ENCODE assay signal across 8 cellular contexts in genomic region chr17:81712468-81713003, GRCh38.
DNase-seq lines count a peak whose midpoint lies in the region; ATAC-seq and TF ChIP-seq lines count a peak whose summit lies in the region.

No MANE protein-coding gene starts in this region.

- no peaks in the 10 kb centered on the region for H3K9me3 Mint-ChIP-seq in stimulated activated naive CD8-positive, alpha-beta T cell treated with anti-CD3 and anti-CD28 coated beads, Interleukin-15, Interleukin-2, amounts not matched to agents 100 ng/mL and 50 ng/mL, for 24 hours

- peak overlapping the region; percentile 94 for H3K4me3 Mint-ChIP-seq in stimulated activated naive CD8-positive, alpha-beta T cell treated with anti-CD3 and anti-CD28 coated beads, Interleukin-15, Interleukin-2, amounts not matched to agents 100 ng/mL and 50 ng/mL, for 24 hours

- peaks cover 30% of the 10 kb centered on the region for H3K4me1 Mint-ChIP-seq in stimulated activated naive CD8-positive, alpha-beta T cell treated with anti-CD3 and anti-CD28 coated beads, Interleukin-15, Interleukin-2, amounts not matched to agents 100 ng/mL and 50 ng/mL, for 24 hours (ENCODE audit: low read depth)

- H3K27ac ChIP-seq in neutrophil = no peak overlapping the region

- H3K4me1 ChIP-seq in neutrophil (ENCODE audit: control insufficient read depth in 1 of 2, insufficient read depth in 1 of 2, low read depth in 1 of 2, low read length in 1 of 2) = peaks cover 39 to 42% of the 10 kb centered on the region in 2 experiments

- H3K9me3 ChIP-seq in neutrophil = no peaks in the 10 kb centered on the region

- H3K27me3 Mint-ChIP-seq in stimulated activated naive CD8-positive, alpha-beta T cell treated with anti-CD3 and anti-CD28 coated beads, Interleukin-15, Interleukin-2, amounts not matched to agents 100 ng/mL and 50 ng/mL, for 24 hours = no peaks in the 10 kb centered on the region

- H3K27ac Mint-ChIP-seq in stimulated activated naive CD8-positive, alpha-beta T cell treated with anti-CD3 and anti-CD28 coated beads, Interleukin-15, Interleukin-2, amounts not matched to agents 100 ng/mL and 50 ng/mL, for 24 hours = peak overlapping the region; percentile 87

- H3K36me3 Mint-ChIP-seq in stimulated activated naive CD8-positive, alpha-beta T cell treated with anti-CD3 and anti-CD28 coated beads, Interleukin-15, Interleukin-2, amounts not matched to agents 100 ng/mL and 50 ng/mL, for 24 hours (ENCODE audit: low read depth) = peaks cover 5% of the 10 kb centered on the region

- no peak for TF ChIP-seq CTCF in fibroblast of pulmonary artery (IDR thresholded peaks at IDR 0.05; ENCODE audit: low read length, missing control alignments)
- no peak for TF ChIP-seq CTCF in neutrophil (IDR thresholded peaks at IDR 0.05)

- H3K27me3 ChIP-seq in neutrophil = no peaks in the 10 kb centered on the region

- no peak for DNase-seq in stimulated activated naive CD8-positive, alpha-beta T cell treated with anti-CD3 and anti-CD28 coated beads, Interleukin-15, Interleukin-2, amounts not matched to agents 100 U/mL and 50 U/mL, for 24 hours
- DNase-seq in SW480 (ENCODE audit: low spot score) (peak; percentile 63), fibroblast of pulmonary artery (ENCODE audit: low read depth) (peak; percentile 17), superior temporal gyrus (ENCODE audit: extremely low spot score) (no peak)
- DNase-seq in stimulated activated CD4-positive, alpha-beta T cell treated with anti-CD3 and anti-CD28 coated beads, Interleukin-1b, Interleukin-23, amount 100 ng/mL, for 48 hours = no peak

- peak overlapping the region; percentile 58 for H3K4me3 ChIP-seq in fibroblast of pulmonary artery (replicated peaks; ENCODE audit: low read depth, low read length)
- peak overlapping the region; percentile 67 to 71 for H3K4me3 ChIP-seq in neutrophil (ENCODE audit: low read depth in 1 of 2, low read length in 1 of 2)

- no peaks in the 10 kb centered on the region for H3K36me3 ChIP-seq in neutrophil

- no peak for ATAC-seq in stimulated activated naive CD8-positive, alpha-beta T cell treated with anti-CD3 and anti-CD28 coated beads, Interleukin-15, Interleukin-2, amounts not matched to agents 100 U/mL and 50 U/mL, for 24 hours
- ATAC-seq in HG03097 (IDR thresholded peaks at IDR 0.05; ENCODE audit: low FRiP score, unreplicated experiment) = peak; percentile 19

Comparison
In these comparisons a context has a peak if more than half of its experiments do, and no peak if none do; other contexts are left out.
1. DNase-seq: peak in SW480 (single experiment) and fibroblast of pulmonary artery (single experiment); none in stimulated activated naive CD8-positive, alpha-beta T cell treated with anti-CD3 and anti-CD28 coated beads, Interleukin-15, Interleukin-2, amounts not matched to agents 100 U/mL and 50 U/mL, for 24 hours (single experiment), stimulated activated CD4-positive, alpha-beta T cell treated with anti-CD3 and anti-CD28 coated beads, Interleukin-1b, Interleukin-23, amount 100 ng/mL, for 48 hours (single experiment) and superior temporal gyrus (single experiment).